12 cellular contexts compared by ENCODE assay signal in genomic region chr12:65911321-65911720, GRCh38.
DNase-seq lines count a peak whose midpoint lies in the region; ATAC-seq and TF ChIP-seq lines count a peak whose summit lies in the region.
"Had no signal": no experiment of that assay in that cellular context is flagged by ENCODE, and none has a peak within 500 bp of the region (broad histone marks: within the 10 kb centered on the region; RNA-seq: fewer than 3 reads in every experiment).

No MANE protein-coding gene starts in this region.

- ATAC-seq in left lobe of liver (no peak), HG03520 (IDR thresholded peaks at IDR 0.05; ENCODE audit: unreplicated experiment) (no peak)
- ATAC-seq: activated CD8-positive, alpha-beta memory T cell treated with anti-CD3 and anti-CD28 coated beads, Interleukin-2, amount 10 ng/mL, durations not matched to agents 7 days and 5 days had no signal

- H3K4me3 ChIP-seq in retinal pigment epithelial cell (ENCODE audit: low read length) = no peak overlapping the region
- H3K4me3 ChIP-seq: esophagus squamous epithelium, HAP-1 had no signal

- peak; percentile 38 for DNase-seq in HCEC 1CT
- DNase-seq in NCI-H82 treated with DMSO at 0.1 percent for 48 hours (lab: John Stamatoyannopoulos, UW; ENCODE audit: unreplicated experiment) = peak; percentile 84
- peak; percentile 89 for DNase-seq in dermis blood vessel endothelial cell
- DNase-seq in retinal pigment epithelial cell (ENCODE audit: low read depth) = peak; percentile 89
- no peak for DNase-seq in NCI-H146 (lab: John Stamatoyannopoulos, UW)
- no peak for DNase-seq in left lobe of liver (ENCODE audit: low spot score)
- DNase-seq: activated CD8-positive, alpha-beta memory T cell treated with anti-CD3 and anti-CD28 coated beads, Interleukin-2, amount 10 ng/mL, durations not matched to agents 7 days and 5 days; esophagus squamous epithelium; NCI-H1436 treated with DMSO at 0.1 percent for 48 hours; SW 1271 had no signal

- no peak for TF ChIP-seq CTCF in retinal pigment epithelial cell (conservative IDR thresholded peaks at IDR 0.05; ENCODE audit: low read depth, low read length)

Comparison
In these comparisons a context has a peak if more than half of its experiments do, and no peak if none do; other contexts are left out.
1. DNase-seq: peak in HCEC 1CT (single experiment), NCI-H82 treated with DMSO at 0.1 percent for 48 hours (single experiment), dermis blood vessel endothelial cell (single experiment) and retinal pigment epithelial cell (single experiment); none in NCI-H146 (single experiment) and left lobe of liver (single experiment).